8 cellular contexts compared by ENCODE assay signal in genomic region chrX:131816551-131817136, GRCh38.
DNase-seq lines count a peak whose midpoint lies in the region; ATAC-seq and TF ChIP-seq lines count a peak whose summit lies in the region.

No MANE protein-coding gene starts in this region.

- H3K27me3 Mint-ChIP-seq in activated naive CD8-positive, alpha-beta T cell treated with anti-CD3 and anti-CD28 coated beads, Interleukin-2, amount 10 ng/mL, durations not matched to agents 7 days and 5 days = no peaks in the 10 kb centered on the region
- no peaks in the 10 kb centered on the region for H3K27me3 Mint-ChIP-seq in type B pancreatic cell

- DNase-seq in GM03348 (ENCODE audit: low spot score) (peak; percentile 69), SK-MEL-5 (ENCODE audit: low read depth, low spot score) (peak; percentile 81), inferior parietal cortex (ENCODE audit: extremely low spot score) (peak; percentile 48), DMS53 treated with DMSO at 0.1 percent for 48 hours (lab: John Stamatoyannopoulos, UW; ENCODE audit: unreplicated experiment) (no peak), type B pancreatic cell (ENCODE audit: extremely low spot score, unreplicated experiment) (no peak)
- DNase-seq in activated naive CD8-positive, alpha-beta T cell treated with anti-CD3 and anti-CD28 coated beads, Interleukin-2, amount 10 ng/mL, durations not matched to agents 7 days and 5 days = no peak
- peak; percentile 44 to 62 (median 44) for DNase-seq in stimulated activated CD4-positive, alpha-beta T cell treated with anti-CD3 and anti-CD28 coated beads, TNF-alpha, amount 100 ng/mL, for 24 hours (ENCODE audit: low read depth in 3 of 3)

- peak overlapping the region; percentile 80 for H3K4me3 Mint-ChIP-seq in activated naive CD8-positive, alpha-beta T cell treated with anti-CD3 and anti-CD28 coated beads, Interleukin-2, amount 10 ng/mL, durations not matched to agents 7 days and 5 days
- no peak overlapping the region for H3K4me3 Mint-ChIP-seq in type B pancreatic cell

- no peaks in the 10 kb centered on the region for H3K9me3 Mint-ChIP-seq in activated naive CD8-positive, alpha-beta T cell treated with anti-CD3 and anti-CD28 coated beads, Interleukin-2, amount 10 ng/mL, durations not matched to agents 7 days and 5 days
- peaks cover 5% of the 10 kb centered on the region for H3K9me3 Mint-ChIP-seq in type B pancreatic cell

- H3K4me1 Mint-ChIP-seq in activated naive CD8-positive, alpha-beta T cell treated with anti-CD3 and anti-CD28 coated beads, Interleukin-2, amount 10 ng/mL, durations not matched to agents 7 days and 5 days = peaks cover 18% of the 10 kb centered on the region
- no peaks in the 10 kb centered on the region for H3K4me1 Mint-ChIP-seq in type B pancreatic cell (ENCODE audit: unreplicated experiment)

- in situ Hi-C loops in SK-MEL-5 (cut with HindIII; ENCODE audit: low pct_unique_long_range_greater_than_20kb, low sequenced_read_pairs) = no loop called here

- peaks cover 3% of the 10 kb centered on the region for H3K36me3 Mint-ChIP-seq in activated naive CD8-positive, alpha-beta T cell treated with anti-CD3 and anti-CD28 coated beads, Interleukin-2, amount 10 ng/mL, durations not matched to agents 7 days and 5 days
- H3K36me3 Mint-ChIP-seq in type B pancreatic cell = no peaks in the 10 kb centered on the region

- POLR2A ChIA-PET in activated naive CD8-positive, alpha-beta T cell treated with anti-CD3 and anti-CD28 coated beads, Interleukin-2, amount 10 ng/mL, durations not matched to agents 7 days and 5 days (lab: Charles Lee) = no interaction called here

- ATAC-seq in HG02571 (IDR thresholded peaks at IDR 0.05; ENCODE audit: unreplicated experiment) = peak; percentile 50
- peak; percentile 22 for ATAC-seq in activated naive CD8-positive, alpha-beta T cell treated with anti-CD3 and anti-CD28 coated beads, Interleukin-2, amount 10 ng/mL, durations not matched to agents 7 days and 5 days (ENCODE audit: low read depth)

- H3K27ac Mint-ChIP-seq in activated naive CD8-positive, alpha-beta T cell treated with anti-CD3 and anti-CD28 coated beads, Interleukin-2, amount 10 ng/mL, durations not matched to agents 7 days and 5 days = peak overlapping the region; percentile 89
- H3K27ac Mint-ChIP-seq in type B pancreatic cell = no peak overlapping the region

- no peak for TF ChIP-seq CTCF in type B pancreatic cell (conservative IDR thresholded peaks at IDR 0.05)

Comparison
In these comparisons a context has a peak if more than half of its experiments do, and no peak if none do; other contexts are left out.
1. DNase-seq: peak in GM03348 (single experiment), SK-MEL-5 (single experiment), inferior parietal cortex (single experiment) and stimulated activated CD4-positive, alpha-beta T cell treated with anti-CD3 and anti-CD28 coated beads, TNF-alpha, amount 100 ng/mL, for 24 hours (3 of 3); none in activated naive CD8-positive, alpha-beta T cell treated with anti-CD3 and anti-CD28 coated beads, Interleukin-2, amount 10 ng/mL, durations not matched to agents 7 days and 5 days (single experiment), DMS53 treated with DMSO at 0.1 percent for 48 hours (single experiment) and type B pancreatic cell (single experiment).